ENCODE assay signal across 14 cellular contexts in genomic region chr1:153987621-153988020, GRCh38. TPM values are rescaled to one million over a fixed set of nuclear protein-coding genes. Genes with fewer than 3 reads are reported as not detected.
DNase-seq lines count a peak whose midpoint lies in the region; ATAC-seq and TF ChIP-seq lines count a peak whose summit lies in the region.
"Had no signal": no experiment of that assay in that cellular context is flagged by ENCODE, and none has a peak within 500 bp of the region (broad histone marks: within the 10 kb centered on the region; RNA-seq: fewer than 3 reads in every experiment).

No MANE protein-coding gene starts in this region.

- H3K27ac ChIP-seq in SK-N-SH (ENCODE audit: low read depth in 2 of 2, low read length in 1 of 2): peak overlapping the region in 1 of 2 experiments; percentile 86; a peak in 1 of 4 replicates
- no peak overlapping the region for H3K27ac ChIP-seq in naive thymus-derived CD4-positive, alpha-beta T cell (ENCODE audit: low read depth, low read length)
- no peak overlapping the region for H3K27ac ChIP-seq in osteoblast (ENCODE audit: low read depth, low read length)

- H3F3A ChIP-seq in SK-N-SH (replicated peaks; ENCODE audit: insufficient read depth): peaks cover 31% of the 10 kb centered on the region

- H3K27ac Mint-ChIP-seq in HFFc6: peak overlapping the region; percentile 83; the same call in 1 of the 2 replicates
- peak overlapping the region; percentile 88 for H3K27ac Mint-ChIP-seq in activated CD8-positive, alpha-beta T cell treated with anti-CD3 and anti-CD28 coated beads, Interleukin-2, amount 10 ng/mL, durations not matched to agents 7 days and 5 days
- H3K27ac Mint-ChIP-seq in naive thymus-derived CD4-positive, alpha-beta T cell: peak overlapping the region in 6 of 9 donors; percentile 80 to 93 (median 88)

- H4K20me1 ChIP-seq in SK-N-SH (ENCODE audit: insufficient read depth) (peaks cover 2% of the 10 kb centered on the region; the same call in 1 of the 2 replicates), osteoblast (ENCODE audit: insufficient read depth, low read length) (peaks cover 17% of the 10 kb centered on the region)

- no peak overlapping the region for H3K9ac ChIP-seq in SK-N-SH

- H3K4me2 ChIP-seq in SK-N-SH: no peak overlapping the region
- no peak overlapping the region for H3K4me2 ChIP-seq in osteoblast (ENCODE audit: insufficient read depth, low read length)
- H3K4me2 ChIP-seq: GM23338 had no signal

- peaks cover 50% of the 10 kb centered on the region for H3K4me1 Mint-ChIP-seq in HFFc6 (ENCODE audit: low read depth)
- H3K4me1 Mint-ChIP-seq in activated CD8-positive, alpha-beta T cell treated with anti-CD3 and anti-CD28 coated beads, Interleukin-2, amount 10 ng/mL, durations not matched to agents 7 days and 5 days (ENCODE audit: low read depth): peaks cover 49% of the 10 kb centered on the region
- H3K4me1 Mint-ChIP-seq in naive thymus-derived CD4-positive, alpha-beta T cell: peaks cover 32 to 51% (median 38%) of the 10 kb centered on the region in 7 donors

- H2AFZ ChIP-seq in SK-N-SH (ENCODE audit: low read depth) (0 out of 2 replicates have a peak overlapping the region, but pooled peaks have one; percentile 88), osteoblast (ENCODE audit: low read length) (no peak overlapping the region)
- H2AFZ ChIP-seq: GM23338 had no signal

- no peak for TF ChIP-seq EP300 in SK-N-SH (IDR thresholded peaks at IDR 0.05; ENCODE audit: borderline replicate concordance in 1 of 2, low read depth in 1 of 2, low read length in 1 of 2)

- peaks cover 24 to 28% of the 10 kb centered on the region in 2 experiments for H3K4me1 ChIP-seq in SK-N-SH (ENCODE audit: control insufficient read depth in 1 of 2, insufficient read depth in 2 of 2, low read depth in 1 of 2, low read length in 1 of 2)
- H3K4me1 ChIP-seq in naive thymus-derived CD4-positive, alpha-beta T cell (ENCODE audit: control insufficient read depth in 2 of 2, insufficient read depth in 2 of 2, low read length in 2 of 2): peaks cover 22% of the 10 kb centered on the region in 2 donors
- H3K4me1 ChIP-seq in osteoblast (ENCODE audit: insufficient read depth, low read length): peaks cover 33% of the 10 kb centered on the region

- H3K36me3 ChIP-seq in SK-N-SH (replicated peaks in 1 of 2; ENCODE audit: control insufficient read depth in 1 of 2, insufficient read depth in 2 of 2, low read length in 1 of 2) (peaks cover 18 to 30% of the 10 kb centered on the region in 2 experiments), osteoblast (ENCODE audit: insufficient read depth, low read length) (peaks cover 26% of the 10 kb centered on the region)
- peaks cover 3 to 15% (median 10%) of the 10 kb centered on the region in 3 experiments for H3K36me3 ChIP-seq in naive thymus-derived CD4-positive, alpha-beta T cell (ENCODE audit: control insufficient read depth in 2 of 3, insufficient read depth in 3 of 3, low read length in 3 of 3)

- no peaks in the 10 kb centered on the region for H3K9me2 ChIP-seq in SK-N-SH

- no peak overlapping the region for H3K4me3 Mint-ChIP-seq in HFFc6
- H3K4me3 Mint-ChIP-seq in activated CD8-positive, alpha-beta T cell treated with anti-CD3 and anti-CD28 coated beads, Interleukin-2, amount 10 ng/mL, durations not matched to agents 7 days and 5 days: no peak overlapping the region
- peak overlapping the region in 2 of 10 donors; percentile 34 to 66 for H3K4me3 Mint-ChIP-seq in naive thymus-derived CD4-positive, alpha-beta T cell

- H3K9me3 Mint-ChIP-seq in HFFc6: peaks cover 7% of the 10 kb centered on the region
- H3K9me3 Mint-ChIP-seq in activated CD8-positive, alpha-beta T cell treated with anti-CD3 and anti-CD28 coated beads, Interleukin-2, amount 10 ng/mL, durations not matched to agents 7 days and 5 days (ENCODE audit: insufficient read depth): no peaks in the 10 kb centered on the region
- peaks cover 0 to 10% (median 0%) of the 10 kb centered on the region in 11 donors for H3K9me3 Mint-ChIP-seq in naive thymus-derived CD4-positive, alpha-beta T cell

- POLR2A ChIA-PET in SK-N-SH (lab: Yijun Ruan, JAX): interaction anchor here (2.5 kb wide), 1 partner anchor 10 kb away, joined by 17 read pairs; the partner anchor contains the start of gene JTB
- POLR2A ChIA-PET in activated CD8-positive, alpha-beta T cell treated with anti-CD3 and anti-CD28 coated beads, Interleukin-2, amount 10 ng/mL, durations not matched to agents 7 days and 5 days (lab: Charles Lee): interaction anchor here (1.0 to 3.1 kb wide), 7 partner anchors 10 to 212 kb away, joined by 3 to 21 read pairs (median 8); partner anchors contain the start of genes CREB3L4 and JTB
- POLR2A ChIA-PET in naive thymus-derived CD4-positive, alpha-beta T cell (lab: Charles Lee): interaction anchor here (0.5 to 10.4 kb wide), 12 partner anchors 10 to 218 kb away, joined by 3 to 157 read pairs (median 8); partner anchors contain the start of genes CREB3L4, CRTC2, DENND4B and GATAD2B

- TF ChIP-seq CTCF in SK-N-SH (IDR thresholded peaks at IDR 0.05): no peak
- TF ChIP-seq CTCF in HFFc6 (IDR thresholded peaks at IDR 0.05): no peak
- no peak for TF ChIP-seq CTCF in osteoblast (IDR thresholded peaks at IDR 0.05; ENCODE audit: extremely low read depth, low read depth, low read length)

- ATAC-seq in SK-N-SH treated with all-trans-retinoic acid at 6 μM for 48 hours (no peak), Right ventricle myocardium superior (ENCODE audit: poor library complexity) (no peak)
- no peak for ATAC-seq in activated CD8-positive, alpha-beta T cell treated with anti-CD3 and anti-CD28 coated beads, Interleukin-2, amount 10 ng/mL, durations not matched to agents 7 days and 5 days
- no peak for ATAC-seq in naive thymus-derived CD4-positive, alpha-beta T cell
- ATAC-seq: GM23338 had no signal

- no peaks in the 10 kb centered on the region for H3K9me3 ChIP-seq in SK-N-SH
- H3K9me3 ChIP-seq in naive thymus-derived CD4-positive, alpha-beta T cell (ENCODE audit: control insufficient read depth in 2 of 3, low read length in 3 of 3): no peaks in the 10 kb centered on the region
- no peaks in the 10 kb centered on the region for H3K9me3 ChIP-seq in osteoblast (ENCODE audit: low read depth, low read length)
- H3K9me3 ChIP-seq: neutrophil had no signal

- peaks cover 38% of the 10 kb centered on the region for H3K36me3 Mint-ChIP-seq in HFFc6 (ENCODE audit: low read depth)
- H3K36me3 Mint-ChIP-seq in activated CD8-positive, alpha-beta T cell treated with anti-CD3 and anti-CD28 coated beads, Interleukin-2, amount 10 ng/mL, durations not matched to agents 7 days and 5 days (ENCODE audit: low read depth): peaks cover 20% of the 10 kb centered on the region
- H3K36me3 Mint-ChIP-seq in naive thymus-derived CD4-positive, alpha-beta T cell: peaks cover 2 to 18% (median 13%) of the 10 kb centered on the region in 5 donors

- peaks cover 18% of the 10 kb centered on the region for H3K27me3 Mint-ChIP-seq in HFFc6 (ENCODE audit: insufficient read depth)
- H3K27me3 Mint-ChIP-seq in activated CD8-positive, alpha-beta T cell treated with anti-CD3 and anti-CD28 coated beads, Interleukin-2, amount 10 ng/mL, durations not matched to agents 7 days and 5 days (ENCODE audit: low read depth): no peaks in the 10 kb centered on the region
- H3K27me3 Mint-ChIP-seq in naive thymus-derived CD4-positive, alpha-beta T cell: peaks cover 2 to 21% (median 9%) of the 10 kb centered on the region in 5 donors

- intact Hi-C loops in naive thymus-derived CD4-positive, alpha-beta T cell (cut with micrococcal nuclease): loop anchor here in 1 of 2 donors (2.0 to 10.0 kb wide), 2 partner anchors 31 to 473 kb away; no protein-coding TSS in a partner anchor
- intact Hi-C loops in Right ventricle myocardium superior (cut with DNase I): loop anchor here (5.0 to 10.0 kb wide), 3 partner anchors 190 to 453 kb away; partner anchors contain the start of genes NPR1 and S100A6

- no peak overlapping the region for H3K4me3 ChIP-seq in SK-N-SH (ENCODE audit: low read depth in 2 of 2, low read length in 1 of 2)
- no peak overlapping the region for H3K4me3 ChIP-seq in naive thymus-derived CD4-positive, alpha-beta T cell (ENCODE audit: low read length)
- no peak overlapping the region for H3K4me3 ChIP-seq in osteoblast (ENCODE audit: insufficient read depth, low read length)
- H3K4me3 ChIP-seq: GM23338 had no signal

- CTCF ChIA-PET in SK-N-SH (lab: Yijun Ruan, JAX): interaction anchor here (0.6 to 4.9 kb wide), 32 partner anchors 10 to 316 kb away, joined by 3 to 68 read pairs (median 8); partner anchors contain the start of genes CREB3L4, CRTC2, DENND4B and GATAD2B
- CTCF ChIA-PET in activated CD8-positive, alpha-beta T cell treated with anti-CD3 and anti-CD28 coated beads, Interleukin-2, amount 10 ng/mL, durations not matched to agents 7 days and 5 days (lab: Charles Lee): interaction anchor here (0.7 to 5.7 kb wide), 35 partner anchors 11 to 453 kb away, joined by 3 to 109 read pairs (median 8); partner anchors contain the start of genes CHTOP, CREB3L4, CRTC2 and DENND4B
- CTCF ChIA-PET in naive thymus-derived CD4-positive, alpha-beta T cell (lab: Charles Lee): interaction anchor here (0.6 to 8.0 kb wide), 11 partner anchors 10 to 194 kb away, joined by 3 to 84 read pairs (median 11); partner anchors contain the start of genes CREB3L4, GATAD2B and JTB

- 91% methylated on average over 8 of the region's 8 CpGs for WGBS in SK-N-SH (ENCODE audit: low lambda C conversion rate)

- TF ChIP-seq RAD21 in SK-N-SH (IDR thresholded peaks at IDR 0.05; ENCODE audit: low read length): no peak

- no peak for DNase-seq in SK-N-SH
- DNase-seq in HFFc6: no peak
- no peak for DNase-seq in activated CD8-positive, alpha-beta T cell treated with anti-CD3 and anti-CD28 coated beads, Interleukin-2, amount 10 ng/mL, durations not matched to agents 7 days and 5 days
- no peak for DNase-seq in naive thymus-derived CD4-positive, alpha-beta T cell
- DNase-seq in NCI-H226: no peak
- no peak for DNase-seq in Right ventricle myocardium superior
- DNase-seq in osteoblast (ENCODE audit: insufficient read length, low spot score, missing footprints): no peak
- DNase-seq: Calu3, KG1, NCI-H1436, NCI-H748 treated with DMSO at 0.1 percent for 48 hours had no signal

- H3K79me2 ChIP-seq in SK-N-SH (ENCODE audit: insufficient read depth) (peaks cover 46% of the 10 kb centered on the region), osteoblast (ENCODE audit: insufficient read depth, low read length) (peaks cover 44% of the 10 kb centered on the region)

- H3K27me3 ChIP-seq in SK-N-SH (ENCODE audit: insufficient read depth): no peaks in the 10 kb centered on the region
- no peaks in the 10 kb centered on the region for H3K27me3 ChIP-seq in naive thymus-derived CD4-positive, alpha-beta T cell (ENCODE audit: control insufficient read depth in 2 of 2, insufficient read depth in 2 of 2, low read length in 2 of 2)
- no peaks in the 10 kb centered on the region for H3K27me3 ChIP-seq in osteoblast (ENCODE audit: insufficient read depth, low read length)
- H3K27me3 ChIP-seq: neutrophil had no signal

RNA-seq across cellular contexts. Expression of gene RAB13, which starts 1.5 kb away (rescaled TPM):
- 156 and 164 TPM in 2 replicates for polyA plus RNA-seq in SK-N-SH (2012; rRNA removed)
- 226 and 274 TPM in 2 replicates for polyA plus RNA-seq in SK-N-SH (2012; cell fraction: cytosol; rRNA removed)
- 20.4 and 29.1 TPM in 2 replicates for polyA plus RNA-seq in SK-N-SH (2012; cell fraction: nucleus; rRNA removed)
- 100 to 1,000 TPM; 119 to 138 (median 128) TPM for total RNA-seq in HFFc6 (2021; fragmentation: NEBNext Ultra II Directional; extraction: Animal tissue kit (Norgen Biotek cat#: 25700))
- 1 to 10 TPM; 5.2 to 6.5 TPM for total RNA-seq in activated CD8-positive, alpha-beta T cell treated with anti-CD3 and anti-CD28 coated beads, Interleukin-2, amount 10 ng/mL, durations not matched to agents 7 days and 5 days
- total RNA-seq in naive thymus-derived CD4-positive, alpha-beta T cell: 1 to 10 TPM in 2 of 5 experiments, under 1 TPM in 2, not detected in 1; 0.45 to 2.2 (median 1.4) TPM
- not detected for polyA plus RNA-seq in naive thymus-derived CD4-positive, alpha-beta T cell
- total RNA-seq in Right ventricle myocardium superior (59.9 TPM), osteoblast (72.0 and 78.4 TPM in 2 replicates)

RNA-seq across cellular contexts. Expression of gene RPS27, which starts 2.9 kb away (rescaled TPM):
- polyA plus RNA-seq in SK-N-SH (2012; rRNA removed): 7,060 and 7,825 TPM in 2 replicates
- 7,273 and 7,725 TPM in 2 replicates for polyA plus RNA-seq in SK-N-SH (2012; cell fraction: cytosol; rRNA removed)
- polyA plus RNA-seq in SK-N-SH (2012; cell fraction: nucleus; rRNA removed): 1,498 and 1,581 TPM in 2 replicates
- total RNA-seq in HFFc6 (2021; fragmentation: NEBNext Ultra II Directional; extraction: Animal tissue kit (Norgen Biotek cat#: 25700)): 1,000 to 10,000 TPM in 4 of 6 experiments, 100 to 1,000 TPM in 2; 954 to 1,562 (median 1,206) TPM
- 1,000 to 10,000 TPM; 1,866 to 2,104 TPM for total RNA-seq in activated CD8-positive, alpha-beta T cell treated with anti-CD3 and anti-CD28 coated beads, Interleukin-2, amount 10 ng/mL, durations not matched to agents 7 days and 5 days
- 1,000 to 10,000 TPM; 2,313 to 8,530 (median 5,699) TPM for total RNA-seq in naive thymus-derived CD4-positive, alpha-beta T cell
- polyA plus RNA-seq in naive thymus-derived CD4-positive, alpha-beta T cell: over 10,000 TPM; 24,536 to 29,571 TPM
- total RNA-seq in Right ventricle myocardium superior (788 TPM), osteoblast (1,441 and 1,685 TPM in 2 replicates)

RNA-seq across cellular contexts. Expression of gene JTB, which starts 10.1 kb away (rescaled TPM):
- 118 and 122 TPM in 2 replicates for polyA plus RNA-seq in SK-N-SH (2012; rRNA removed)
- 115 and 131 TPM in 2 replicates for polyA plus RNA-seq in SK-N-SH (2012; cell fraction: cytosol; rRNA removed)
- polyA plus RNA-seq in SK-N-SH (2012; cell fraction: nucleus; rRNA removed): 105 and 107 TPM in 2 replicates
- 100 to 1,000 TPM in 5 of 6 experiments, 10 to 100 TPM in 1; 99.3 to 128 (median 109) TPM for total RNA-seq in HFFc6 (2021; fragmentation: NEBNext Ultra II Directional; extraction: Animal tissue kit (Norgen Biotek cat#: 25700))
- 100 to 1,000 TPM; 133 to 140 TPM for total RNA-seq in activated CD8-positive, alpha-beta T cell treated with anti-CD3 and anti-CD28 coated beads, Interleukin-2, amount 10 ng/mL, durations not matched to agents 7 days and 5 days
- 100 to 1,000 TPM in 3 of 5 experiments, 10 to 100 TPM in 2; 78.4 to 134 (median 104) TPM for total RNA-seq in naive thymus-derived CD4-positive, alpha-beta T cell
- polyA plus RNA-seq in naive thymus-derived CD4-positive, alpha-beta T cell: 100 to 1,000 TPM; 294 to 319 TPM
- total RNA-seq in Right ventricle myocardium superior (69.6 TPM), osteoblast (146 and 162 TPM in 2 replicates)

RNA-seq across cellular contexts. Expression of gene CREB3L4, which starts 19.9 kb away (rescaled TPM):
- 12.8 and 16.6 TPM in 2 replicates for polyA plus RNA-seq in SK-N-SH (2012; rRNA removed)
- polyA plus RNA-seq in SK-N-SH (2012; cell fraction: cytosol; rRNA removed): 6.2 and 9.5 TPM in 2 replicates
- 41.2 and 42.8 TPM in 2 replicates for polyA plus RNA-seq in SK-N-SH (2012; cell fraction: nucleus; rRNA removed)
- total RNA-seq in HFFc6 (2021; fragmentation: NEBNext Ultra II Directional; extraction: Animal tissue kit (Norgen Biotek cat#: 25700)): 1 to 10 TPM; 3.6 to 4.6 (median 4.1) TPM
- 1 to 10 TPM; 5.7 to 9.0 TPM for total RNA-seq in activated CD8-positive, alpha-beta T cell treated with anti-CD3 and anti-CD28 coated beads, Interleukin-2, amount 10 ng/mL, durations not matched to agents 7 days and 5 days
- total RNA-seq in naive thymus-derived CD4-positive, alpha-beta T cell: 1 to 10 TPM; 4.6 to 8.4 (median 7.0) TPM
- polyA plus RNA-seq in naive thymus-derived CD4-positive, alpha-beta T cell: 1 to 10 TPM; 6.2 to 7.7 TPM
- 4.1 TPM for total RNA-seq in Right ventricle myocardium superior
- 7.2 and 8.8 TPM in 2 replicates for total RNA-seq in osteoblast

RNA-seq across cellular contexts. Expression of gene SLC39A1, which starts 24.3 kb away (rescaled TPM):
- polyA plus RNA-seq in SK-N-SH (2012; rRNA removed): 89.6 and 113 TPM in 2 replicates
- 67.8 and 93.4 TPM in 2 replicates for polyA plus RNA-seq in SK-N-SH (2012; cell fraction: cytosol; rRNA removed)
- 41.8 and 53.1 TPM in 2 replicates for polyA plus RNA-seq in SK-N-SH (2012; cell fraction: nucleus; rRNA removed)
- 10 to 100 TPM; 88.8 to 95.7 (median 93.0) TPM for total RNA-seq in HFFc6 (2021; fragmentation: NEBNext Ultra II Directional; extraction: Animal tissue kit (Norgen Biotek cat#: 25700))
- 10 to 100 TPM; 35.7 to 36.5 TPM for total RNA-seq in activated CD8-positive, alpha-beta T cell treated with anti-CD3 and anti-CD28 coated beads, Interleukin-2, amount 10 ng/mL, durations not matched to agents 7 days and 5 days
- total RNA-seq in naive thymus-derived CD4-positive, alpha-beta T cell: 10 to 100 TPM; 14.4 to 53.2 (median 18.7) TPM
- 10 to 100 TPM; 27.8 to 37.4 TPM for polyA plus RNA-seq in naive thymus-derived CD4-positive, alpha-beta T cell
- total RNA-seq in Right ventricle myocardium superior: 46.9 TPM
- 96.3 and 99.0 TPM in 2 replicates for total RNA-seq in osteoblast
